10 cellular contexts compared by ENCODE assay signal in the genomic region with DNA sequence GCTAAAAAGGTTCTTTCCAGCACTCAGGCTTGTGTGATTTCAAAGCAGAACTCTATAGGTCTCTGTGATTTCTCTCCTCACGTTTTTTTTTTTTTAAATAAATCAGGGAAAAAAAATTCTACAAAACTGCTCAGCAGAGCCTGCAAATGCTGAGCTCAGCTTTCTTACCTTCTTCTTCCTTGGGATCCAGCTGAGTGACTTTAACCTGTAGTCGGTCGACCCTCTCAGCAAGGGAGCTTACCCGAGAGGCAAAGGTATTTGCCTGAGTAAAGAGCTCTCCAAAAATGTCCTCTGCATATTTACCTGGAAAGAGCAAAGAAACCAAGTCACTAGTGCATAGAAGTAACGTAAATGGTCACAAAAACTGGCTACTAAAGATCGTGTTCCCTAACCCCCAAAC. TPM values are rescaled to one million over a fixed set of nuclear protein-coding genes. Genes with fewer than 3 reads are reported as not detected.
DNase-seq lines count a peak whose midpoint lies in the region; ATAC-seq, FAIRE-seq and TF ChIP-seq lines count a peak whose summit lies in the region.
"Had no signal": no experiment of that assay in that cellular context is flagged by ENCODE, and none has a peak within 500 bp of the region (broad histone marks: within the 10 kb centered on the region; RNA-seq: fewer than 3 reads in every experiment).

No MANE protein-coding gene starts in this region.

- peaks cover 17% of the 10 kb centered on the region for H3K4me1 ChIP-seq in A549
- peaks cover 40% of the 10 kb centered on the region for H3K4me1 ChIP-seq in GM12878 (ENCODE audit: control insufficient read depth, insufficient read depth, low read length)
- H3K4me1 ChIP-seq in mucosa of rectum (ENCODE audit: control insufficient read depth in 2 of 2, insufficient read depth in 2 of 2, low read length in 2 of 2) = peaks cover 0 to 3% of the 10 kb centered on the region in 2 donors

- H3K36me3 ChIP-seq in GM12878 (ENCODE audit: control insufficient read depth in 2 of 2, insufficient read depth in 2 of 2, low read length in 1 of 2) (peaks cover 9 to 26% of the 10 kb centered on the region in 2 experiments), mucosa of rectum (ENCODE audit: control insufficient read depth in 2 of 2, insufficient read depth in 2 of 2, low read length in 2 of 2) (peaks cover 49 to 50% of the 10 kb centered on the region in 2 donors)

- RAD21 ChIA-PET in GM12878 (lab: Charles Lee; ENCODE audit: unreplicated experiment) = interaction anchor here (0.6 to 9.8 kb wide), 20 partner anchors 10 to 244 kb away, joined by 3 to 126 read pairs (median 4); partner anchors contain the start of genes AHDC1 and WASF2

- H3K9ac ChIP-seq in GM12878 (ENCODE audit: control insufficient read depth, insufficient read depth, low read length) (peak overlapping the region; percentile 54), mucosa of rectum (ENCODE audit: low read depth in 1 of 2, low read length in 2 of 2) (no peak overlapping the region)

- peak overlapping the region; percentile 30 to 72; a peak in 4 of 6 replicates for H3K27ac ChIP-seq in A549
- peak overlapping the region; percentile 74 for H3K27ac ChIP-seq in GM12878 (ENCODE audit: control insufficient read depth, insufficient read depth)
- peak overlapping the region; percentile 67 to 72 for H3K27ac ChIP-seq in mucosa of rectum (ENCODE audit: low read depth in 2 of 2, low read length in 2 of 2)

- DNase-seq in A549 (ENCODE audit: low read depth in 1 of 2, low spot score in 1 of 2) (no peak), GM12878 (ENCODE audit: low read depth, low spot score) (no peak), NAMALWA (ENCODE audit: low spot score) (no peak), HT-29 (ENCODE audit: low spot score) (no peak), cortex of kidney (lab: John Stamatoyannopoulos, UW) (no peak)
- DNase-seq: activated T-cell treated with anti-CD3 and anti-CD28 coated beads for 4 hours, NCI-H1417 treated with DMSO at 0.1 percent for 48 hours had no signal

- TF ChIP-seq EP300 in A549 (IDR thresholded peaks at IDR 0.05) (no peak), GM12878 (IDR thresholded peaks at IDR 0.05; ENCODE audit: borderline replicate concordance in 1 of 2, control insufficient read depth in 1 of 2, low read depth in 2 of 2, low read length in 2 of 2) (no peak)

- intact Hi-C loops in GM12878 (cut with micrococcal nuclease; ENCODE audit: unreplicated experiment) = loop anchor here (1.0 to 5.0 kb wide), 2 partner anchors 27 to 244 kb away; no protein-coding TSS in a partner anchor

- FAIRE-seq in A549 (lab: Jason Lieb, UNC) = no peak
- no peak for FAIRE-seq in GM12878 (lab: Jason Lieb, UNC)

- peaks cover 29% of the 10 kb centered on the region for H3K79me2 ChIP-seq in GM12878 (ENCODE audit: control insufficient read depth, insufficient read depth, low read length)

- TF ChIP-seq POLR2A in A549 (IDR thresholded peaks at IDR 0.05; ENCODE audit: low read length) (no peak), GM12878 (IDR thresholded peaks at IDR 0.05; ENCODE audit: low read depth, low read length) (no peak)

- H3K4me2 ChIP-seq in A549 = peak overlapping the region; percentile 56
- H3K4me2 ChIP-seq in GM12878 (ENCODE audit: control insufficient read depth, insufficient read depth) = peak overlapping the region; percentile 76

- no peaks in the 10 kb centered on the region for H4K20me1 ChIP-seq in GM12878 (ENCODE audit: control insufficient read depth, insufficient read depth)

- H3K27me3 ChIP-seq in GM12878 (replicated peaks in 1 of 2; ENCODE audit: control insufficient read depth in 2 of 2, insufficient read depth in 2 of 2, low read length in 1 of 2) (no peaks in the 10 kb centered on the region), mucosa of rectum (ENCODE audit: control insufficient read depth in 2 of 2, insufficient read depth in 2 of 2, low read length in 2 of 2) (no peaks in the 10 kb centered on the region)

- POLR2A ChIA-PET in A549 (lab: Yijun Ruan, JAX) (no interaction called here), GM12878 (lab: Charles Lee) (interaction anchor here (0.6 to 7.1 kb wide), 12 partner anchors 11 to 390 kb away, joined by 3 to 78 read pairs (median 4); partner anchors contain the start of genes AHDC1 and WASF2)

- BruUV-seq in GM12878 (replicated peaks; lab: Mats Ljungman, UMichigan) = no TSS peak

- WGBS in A549 (ENCODE audit: missing lambda C conversion rate) = 63% methylated on average over 6 of the region's 6 CpGs
- WGBS in GM12878 (ENCODE audit: insufficient coverage, insufficient replicate concordance, low lambda C conversion rate, missing lambda C conversion rate) = 6% methylated on average over 6 of the region's 6 CpGs

- in situ Hi-C loops in GM12878 (cut with MboI) = no loop called here

- H3K4me3 ChIP-seq in A549 (no peak overlapping the region), GM12878 (peak overlapping the region; percentile 6; the same call in 1 of the 2 replicates), mucosa of rectum (ENCODE audit: low read length in 2 of 2) (no peak overlapping the region)

- ATAC-seq in A549 (no peak), HG02870 (IDR thresholded peaks at IDR 0.05; ENCODE audit: unreplicated experiment) (peak; percentile 12), GM12878 (peak; percentile 42), HG02884 (IDR thresholded peaks at IDR 0.05; ENCODE audit: unreplicated experiment) (no peak)

- TF ChIP-seq CTCF in A549 (IDR thresholded peaks at IDR 0.05) = no peak
- TF ChIP-seq CTCF in GM12878 (IDR thresholded peaks at IDR 0.05 in 2 of 3, conservative IDR thresholded peaks at IDR 0.05 in 1 of 3; ENCODE audit: control insufficient read depth in 2 of 3, extremely low read depth in 1 of 3, insufficient read depth in 1 of 3, low read depth in 3 of 3, low read length in 3 of 3) = no peak

- SMC1A ChIA-PET in GM12878 (lab: Charles Lee; ENCODE audit: uncharacterized antibody, unreplicated experiment) = interaction anchor here (0.6 to 22.2 kb wide), 18 partner anchors 8 to 357 kb away, joined by 3 to 470 read pairs (median 5); partner anchors contain the start of genes IFI6 and WASF2

- CTCF ChIA-PET in A549 (lab: Yijun Ruan, JAX) (interaction anchor here (0.6 to 1.8 kb wide), 6 partner anchors 13 to 244 kb away, joined by 3 to 11 read pairs (median 3); no protein-coding TSS in a partner anchor), GM12878 (lab: Yijun Ruan, JAX) (interaction anchor here (0.7 to 18.9 kb wide), 11 partner anchors 10 to 250 kb away, joined by 3 to 240 read pairs (median 4); partner anchors contain the start of gene AHDC1)

- H2AFZ ChIP-seq in GM12878 (ENCODE audit: control insufficient read depth, low read depth, low read length) = no peak overlapping the region

- no peak for TF ChIP-seq RAD21 in A549 (conservative IDR thresholded peaks at IDR 0.05 in 1 of 2, IDR thresholded peaks at IDR 0.05 in 1 of 2)
- TF ChIP-seq RAD21 in GM12878 (IDR thresholded peaks at IDR 0.05; ENCODE audit: insufficient read depth, low read depth, low read length) = no peak

- H3K9me3 ChIP-seq in A549 (no peaks in the 10 kb centered on the region), GM12878 (replicated peaks; ENCODE audit: control insufficient read depth, insufficient read depth, low read length) (no peaks in the 10 kb centered on the region), mucosa of rectum (ENCODE audit: control insufficient read depth in 2 of 2, low read length in 2 of 2) (no peaks in the 10 kb centered on the region)

RNA-seq across cellular contexts. Expression of gene GPR3, which starts 26.4 kb away (rescaled TPM):
- polyA plus RNA-seq in A549 (2011; rRNA removed) = 1.3 and 1.7 TPM in 2 replicates
- polyA plus RNA-seq in A549 (2012; cell fraction: cytosol; rRNA removed) = 3.9 and 5.3 TPM in 2 replicates
- 5.7 and 6.1 TPM in 2 replicates for polyA plus RNA-seq in A549 (2012; cell fraction: nucleus; rRNA removed)
- polyA plus RNA-seq in A549 (2017; fragmentation: RNase III; extraction: RNeasy Plus Mini Kit Qiagen cat#74134 plus additional on column Dnase treatment) = 0.64 to 0.95 TPM (median 0.76 TPM) in 3 replicates
- polyA minus RNA-seq in A549 (2011; rRNA and poly(A)+ RNA removed) = 2.1 and 3.4 TPM in 2 replicates
- 0.37 and 0.69 TPM in 2 replicates for total RNA-seq in GM12878 (2013; cell fraction: nucleolus; rRNA removed)
- 0.16 and 0.45 TPM in 2 replicates for total RNA-seq in GM12878 (2014; rRNA removed)
- total RNA-seq in GM12878 (2014; rRNA removed; fragmentation: Illumina TruSeq; extraction: Trizol) = 0.14 TPM in 1 of 2 replicates, not detected in the other
- 0.33 and 0.56 TPM in 2 replicates for total RNA-seq in GM12878 (2021)
- not detected for polyA plus RNA-seq in GM12878 (2011; ENCODE audit: low read depth)
- polyA plus RNA-seq in GM12878 (2011; rRNA removed) = 0.48 and 1.4 TPM in 2 replicates
- 2.5 TPM in 2 replicates for polyA plus RNA-seq in GM12878 (2011; cell fraction: cytosol; rRNA removed)
- 3.4 and 4.4 TPM in 2 replicates for polyA plus RNA-seq in GM12878 (2011; cell fraction: nucleus; rRNA removed)
- polyA plus RNA-seq in GM12878 (2012) = 0.27 and 0.37 TPM in 2 replicates
- polyA plus RNA-seq in GM12878 (2014; fragmentation: Illumina TruSeq; extraction: Trizol) = 0.40 and 0.57 TPM in 2 replicates
- not detected for polyA plus RNA-seq in GM12878 (2014; fragmentation: Nextera tagmentation; extraction: Ambion mirVana)
- 0.44 and 0.63 TPM in 2 replicates for polyA plus RNA-seq in GM12878 (2014; rRNA removed)
- under 1 TPM; 0.72 to 0.96 TPM for polyA plus RNA-seq in GM12878 (2016; fragmentation: Nextera tagmentation; extraction: Ambion mirVana)
- polyA minus RNA-seq in GM12878 (2011; rRNA and poly(A)+ RNA removed) = 1.8 and 1.9 TPM in 2 replicates
- polyA minus RNA-seq in GM12878 (2011; cell fraction: cytosol; rRNA and poly(A)+ RNA removed) = 0.73 and 1.6 TPM in 2 replicates
- polyA minus RNA-seq in GM12878 (2011; cell fraction: nucleus; rRNA and poly(A)+ RNA removed) = 1.5 and 2.7 TPM in 2 replicates
- 2.1 and 2.6 TPM in 2 replicates for total RNA-seq in HT-29 (2014; rRNA removed; shearing (Covaris generic))

RNA-seq across cellular contexts. Expression of gene CD164L2, which starts 35.7 kb away (rescaled TPM):
- polyA plus RNA-seq in A549 (2011; rRNA removed) (not detected in 2 replicates), A549 (2017; fragmentation: RNase III; extraction: RNeasy Plus Mini Kit Qiagen cat#74134 plus additional on column Dnase treatment) (not detected in 3 replicates), GM12878 (2011; rRNA removed) (not detected in 2 replicates), GM12878 (2014; fragmentation: Illumina TruSeq; extraction: Trizol) (not detected in 2 replicates), GM12878 (2014; fragmentation: Nextera tagmentation; extraction: Ambion mirVana) (not detected), GM12878 (2014; rRNA removed) (not detected in 2 replicates), GM12878 (2016; fragmentation: Nextera tagmentation; extraction: Ambion mirVana) (not detected)
- not detected in 2 replicates for polyA plus RNA-seq in A549 (2012; cell fraction: cytosol; rRNA removed)
- not detected in 2 replicates for polyA plus RNA-seq in A549 (2012; cell fraction: nucleus; rRNA removed)
- not detected in 2 replicates for polyA minus RNA-seq in A549 (2011; rRNA and poly(A)+ RNA removed)
- not detected in 2 replicates for total RNA-seq in GM12878 (2013; cell fraction: nucleolus; rRNA removed)
- total RNA-seq in GM12878 (2014; rRNA removed) (not detected in 2 replicates), GM12878 (2014; rRNA removed; fragmentation: Illumina TruSeq; extraction: Trizol) (not detected in 2 replicates), GM12878 (2021) (not detected in 2 replicates)
- polyA plus RNA-seq in GM12878 (2011; ENCODE audit: low read depth) = not detected
- not detected in 2 replicates for polyA plus RNA-seq in GM12878 (2011; cell fraction: cytosol; rRNA removed)
- polyA plus RNA-seq in GM12878 (2011; cell fraction: nucleus; rRNA removed) = not detected in 2 replicates
- 0.07 TPM in 1 of 2 replicates, not detected in the other for polyA plus RNA-seq in GM12878 (2012)
- not detected in 2 replicates for polyA minus RNA-seq in GM12878 (2011; rRNA and poly(A)+ RNA removed)
- polyA minus RNA-seq in GM12878 (2011; cell fraction: cytosol; rRNA and poly(A)+ RNA removed) = not detected in 2 replicates
- not detected in 2 replicates for polyA minus RNA-seq in GM12878 (2011; cell fraction: nucleus; rRNA and poly(A)+ RNA removed)
- total RNA-seq in HT-29 (2014; rRNA removed; shearing (Covaris generic)) = not detected in 2 replicates

RNA-seq across cellular contexts. Expression of gene FCN3, which starts 44.2 kb away (rescaled TPM):
- polyA plus RNA-seq in A549 (2011; rRNA removed) (not detected in 2 replicates), A549 (2017; fragmentation: RNase III; extraction: RNeasy Plus Mini Kit Qiagen cat#74134 plus additional on column Dnase treatment) (not detected in 3 replicates), GM12878 (2011; rRNA removed) (not detected in 2 replicates), GM12878 (2014; fragmentation: Illumina TruSeq; extraction: Trizol) (not detected in 2 replicates), GM12878 (2014; fragmentation: Nextera tagmentation; extraction: Ambion mirVana) (not detected), GM12878 (2014; rRNA removed) (not detected in 2 replicates), GM12878 (2016; fragmentation: Nextera tagmentation; extraction: Ambion mirVana) (not detected)
- not detected in 2 replicates for polyA plus RNA-seq in A549 (2012; cell fraction: cytosol; rRNA removed)
- not detected in 2 replicates for polyA plus RNA-seq in A549 (2012; cell fraction: nucleus; rRNA removed)
- polyA minus RNA-seq in A549 (2011; rRNA and poly(A)+ RNA removed) = not detected in 2 replicates
- not detected in 2 replicates for total RNA-seq in GM12878 (2013; cell fraction: nucleolus; rRNA removed)
- total RNA-seq in GM12878 (2014; rRNA removed) (not detected in 2 replicates), GM12878 (2014; rRNA removed; fragmentation: Illumina TruSeq; extraction: Trizol) (not detected in 2 replicates), GM12878 (2021) (0.28 and 0.32 TPM in 2 replicates)
- not detected for polyA plus RNA-seq in GM12878 (2011; ENCODE audit: low read depth)
- polyA plus RNA-seq in GM12878 (2011; cell fraction: cytosol; rRNA removed) = not detected in 2 replicates
- polyA plus RNA-seq in GM12878 (2011; cell fraction: nucleus; rRNA removed) = 0.12 TPM in 1 of 2 replicates, not detected in the other
- polyA plus RNA-seq in GM12878 (2012) = not detected in 2 replicates
- polyA minus RNA-seq in GM12878 (2011; rRNA and poly(A)+ RNA removed) = not detected in 2 replicates
- polyA minus RNA-seq in GM12878 (2011; cell fraction: cytosol; rRNA and poly(A)+ RNA removed) = not detected in 2 replicates
- polyA minus RNA-seq in GM12878 (2011; cell fraction: nucleus; rRNA and poly(A)+ RNA removed) = not detected in 2 replicates
- total RNA-seq in HT-29 (2014; rRNA removed; shearing (Covaris generic)) = not detected in 2 replicates

RNA-seq across cellular contexts. Expression of gene MAP3K6, which starts 52.0 kb away (rescaled TPM):
- polyA plus RNA-seq in A549 (2011; rRNA removed) (3.6 and 3.7 TPM in 2 replicates), A549 (2017; fragmentation: RNase III; extraction: RNeasy Plus Mini Kit Qiagen cat#74134 plus additional on column Dnase treatment) (7.5 to 8.5 TPM (median 8.3 TPM) in 3 replicates), GM12878 (2011; rRNA removed) (0.69 and 1.2 TPM in 2 replicates), GM12878 (2014; fragmentation: Illumina TruSeq; extraction: Trizol) (0.03 and 0.37 TPM in 2 replicates), GM12878 (2014; fragmentation: Nextera tagmentation; extraction: Ambion mirVana) (under 1 TPM in 1 of 2 experiments, not detected in 1; 0.15 TPM), GM12878 (2014; rRNA removed) (0.60 and 1.6 TPM in 2 replicates), GM12878 (2016; fragmentation: Nextera tagmentation; extraction: Ambion mirVana) (1 to 10 TPM; 1.3 to 1.5 TPM)
- 5.7 and 6.0 TPM in 2 replicates for polyA plus RNA-seq in A549 (2012; cell fraction: cytosol; rRNA removed)
- 32.7 and 42.7 TPM in 2 replicates for polyA plus RNA-seq in A549 (2012; cell fraction: nucleus; rRNA removed)
- 5.3 and 5.8 TPM in 2 replicates for polyA minus RNA-seq in A549 (2011; rRNA and poly(A)+ RNA removed)
- 3.9 and 6.4 TPM in 2 replicates for total RNA-seq in GM12878 (2013; cell fraction: nucleolus; rRNA removed)
- total RNA-seq in GM12878 (2014; rRNA removed) (1.5 and 3.4 TPM in 2 replicates), GM12878 (2014; rRNA removed; fragmentation: Illumina TruSeq; extraction: Trizol) (0.31 and 0.83 TPM in 2 replicates), GM12878 (2021) (1.6 and 2.5 TPM in 2 replicates)
- 0.71 TPM for polyA plus RNA-seq in GM12878 (2011; ENCODE audit: low read depth)
- polyA plus RNA-seq in GM12878 (2011; cell fraction: cytosol; rRNA removed) = 1.5 and 2.2 TPM in 2 replicates
- 9.2 and 13.9 TPM in 2 replicates for polyA plus RNA-seq in GM12878 (2011; cell fraction: nucleus; rRNA removed)
- polyA plus RNA-seq in GM12878 (2012) = 2.2 and 2.3 TPM in 2 replicates
- 0.59 and 0.67 TPM in 2 replicates for polyA minus RNA-seq in GM12878 (2011; rRNA and poly(A)+ RNA removed)
- 0.40 and 2.0 TPM in 2 replicates for polyA minus RNA-seq in GM12878 (2011; cell fraction: cytosol; rRNA and poly(A)+ RNA removed)
- polyA minus RNA-seq in GM12878 (2011; cell fraction: nucleus; rRNA and poly(A)+ RNA removed) = 2.2 and 2.9 TPM in 2 replicates
- 17.0 and 19.7 TPM in 2 replicates for total RNA-seq in HT-29 (2014; rRNA removed; shearing (Covaris generic))

Comparison
In these comparisons a context has a peak if more than half of its experiments do, and no peak if none do; other contexts are left out.
1. ATAC-seq: peak in HG02870 (single experiment) and GM12878 (single experiment); none in A549 (0 of 2) and HG02884 (single experiment).
2. Peak in every context shown above with its lines, with median percentiles within 50 percentile points of each other: H3K27ac ChIP-seq.